In genomic region chr5:100826133-100826532, GRCh38 we compare ENCODE assay signal across 10 cellular contexts.
A peak's percentile ranks its signal among the peaks of the same experiment; 100 is the strongest.
DNase-seq lines count a peak whose midpoint lies in the region; ATAC-seq, FAIRE-seq and TF ChIP-seq lines count a peak whose summit lies in the region.
"Had no signal": no experiment of that assay in that cellular context is flagged by ENCODE, and none has a peak within 500 bp of the region (broad histone marks: within the 10 kb centered on the region; RNA-seq: fewer than 3 reads in every experiment).

No MANE protein-coding gene starts in this region.

- H3K27ac Mint-ChIP-seq in memory B cell, result peak overlapping the region; percentile 50

- no peaks in the 10 kb centered on the region for H3K9me3 ChIP-seq in vagina
- H3K9me3 ChIP-seq in A673 (ENCODE audit: low read depth, low read length, poor library complexity, severe bottlenecking), result no peaks in the 10 kb centered on the region

- H3K9me3 Mint-ChIP-seq in memory B cell, result no peaks in the 10 kb centered on the region

- TF ChIP-seq CTCF in vagina (IDR thresholded peaks at IDR 0.05) (no peak), A673 (conservative IDR thresholded peaks at IDR 0.05; ENCODE audit: low read depth, low read length) (no peak)

- DNase-seq in GM12891 (ENCODE audit: insufficient read length, low spot score) (no peak), NCI-H1694 treated with DMSO at 0.1 percent for 48 hours (lab: John Stamatoyannopoulos, UW) (peak; percentile 76), memory B cell (ENCODE audit: low spot score in 2 of 2) (no peak), HPDE6-E6E7 (ENCODE audit: extremely low spot score) (no peak), vagina (ENCODE audit: extremely low spot score in 2 of 2) (no peak), A673 (ENCODE audit: low spot score) (no peak)
- DNase-seq: amniotic stem cell, GM23248, left ventricle myocardium superior had no signal

- H3K4me1 ChIP-seq in vagina (peaks cover 33% of the 10 kb centered on the region), A673 (ENCODE audit: insufficient read depth, low read length, poor library complexity, severe bottlenecking) (peaks cover 25% of the 10 kb centered on the region)

- CTCF ChIA-PET in A673 (lab: Charles Lee), result no interaction called here

- H3K27ac ChIP-seq in vagina (no peak overlapping the region), A673 (ENCODE audit: low read depth, low read length, poor library complexity, severe bottlenecking) (no peak overlapping the region)
- H3K27ac ChIP-seq: GM23248 had no signal

- POLR2A ChIA-PET in A673 (lab: Charles Lee; ENCODE audit: low non-redundant PET), result no interaction called here

- peak; percentile 25 for ATAC-seq in GM21360 (IDR thresholded peaks at IDR 0.05; ENCODE audit: unreplicated experiment)
- ATAC-seq in memory B cell (ENCODE audit: low read depth), result no peak
- ATAC-seq: left ventricle myocardium superior had no signal

- H3K36me3 ChIP-seq in vagina, result no peaks in the 10 kb centered on the region
- H3K36me3 ChIP-seq in A673 (ENCODE audit: insufficient read depth, low read length, poor library complexity, severe bottlenecking), result no peaks in the 10 kb centered on the region

- BruUV-seq in A673 (replicated peaks; lab: Mats Ljungman, UMichigan), result no TSS peak

- no peak overlapping the region for H3K4me3 Mint-ChIP-seq in memory B cell

- intact Hi-C loops in vagina (cut with DNase I), result no loop called here
- intact Hi-C loops in A673 (cut with micrococcal nuclease; ENCODE audit: unreplicated experiment), result loop anchor here (2.0 kb wide), 1 partner anchor 15 kb away; no protein-coding TSS in a partner anchor

- H3K36me3 Mint-ChIP-seq in memory B cell, result peaks cover 1% of the 10 kb centered on the region

- H3K27me3 ChIP-seq in vagina (no peaks in the 10 kb centered on the region), A673 (replicated peaks; ENCODE audit: insufficient read depth, low read depth, low read length, poor library complexity) (peaks cover 6% of the 10 kb centered on the region)

- no peaks in the 10 kb centered on the region for H3K27me3 Mint-ChIP-seq in memory B cell

- FAIRE-seq in GM12891 (lab: Jason Lieb, UNC), result peak; percentile 26

- TF ChIP-seq POLR2A in GM12891 (IDR thresholded peaks at IDR 0.05; ENCODE audit: low read depth, low read length) (no peak), vagina (IDR thresholded peaks at IDR 0.05) (no peak)

- H3K4me1 Mint-ChIP-seq in memory B cell, result peaks cover 28% of the 10 kb centered on the region

- no peak overlapping the region for H3K4me3 ChIP-seq in vagina
- no peak overlapping the region for H3K4me3 ChIP-seq in A673 (ENCODE audit: low read depth, low read length, poor library complexity, severe bottlenecking)
- H3K4me3 ChIP-seq: GM23248 had no signal

TF ChIP-seq in GM12891, 5 proteins besides CTCF, POLR2A, EP300 and RAD21:
- TF ChIP-seq SPI1 (IDR thresholded peaks at IDR 0.05; ENCODE audit: low read depth, low read length) (peak; percentile 50; the same call in 1 of the 2 replicates), PAX5 (IDR thresholded peaks at IDR 0.05; ENCODE audit: insufficient read depth, low read length, severe bottlenecking) (no peak), TAF1 (IDR thresholded peaks at IDR 0.05; ENCODE audit: low read depth, low read length) (no peak)
